In genomic region chr2:9142551-9143263, GRCh38 we compare ENCODE assay signal across 8 cellular contexts.
DNase-seq lines count a peak whose midpoint lies in the region; ATAC-seq and TF ChIP-seq lines count a peak whose summit lies in the region.

No MANE protein-coding gene starts in this region.

- H3K4me3 Mint-ChIP-seq in glutamatergic neuron (ENCODE audit: unreplicated experiment), result no peak overlapping the region

- no peak overlapping the region for H3K27ac Mint-ChIP-seq in glutamatergic neuron (ENCODE audit: unreplicated experiment)

- TF ChIP-seq EP300 in SK-N-SH (IDR thresholded peaks at IDR 0.05; ENCODE audit: borderline replicate concordance in 1 of 2, low read depth in 1 of 2, low read length in 1 of 2), result peak in 1 of 2 experiments; percentile 44; a peak in 1 of 4 replicates

- no peaks in the 10 kb centered on the region for H3K27me3 ChIP-seq in KMS-11 (ENCODE audit: insufficient read depth, low read depth)
- H3K27me3 ChIP-seq in SK-N-SH (ENCODE audit: insufficient read depth), result no peaks in the 10 kb centered on the region
- H3K27me3 ChIP-seq in osteoblast (ENCODE audit: insufficient read depth, low read length), result no peaks in the 10 kb centered on the region
- H3K27me3 ChIP-seq in testis, result no peaks in the 10 kb centered on the region

- H3K79me2 ChIP-seq in KMS-11 (ENCODE audit: insufficient read depth, low read depth) (no peaks in the 10 kb centered on the region), SK-N-SH (ENCODE audit: insufficient read depth) (no peaks in the 10 kb centered on the region), osteoblast (ENCODE audit: insufficient read depth, low read length) (no peaks in the 10 kb centered on the region)

- WGBS in SK-N-SH (ENCODE audit: low lambda C conversion rate), result 21% methylated on average over 35 of the region's 40 CpGs
- 7 to 8% methylated on average over 23 to 40 of the region's 40 CpGs for WGBS in testis, 2 donors

- H3K9me3 Mint-ChIP-seq in glutamatergic neuron (ENCODE audit: unreplicated experiment), result peaks cover 3% of the 10 kb centered on the region

- H2AFZ ChIP-seq in KMS-11 (ENCODE audit: low read depth), result peak overlapping the region; percentile 51
- peak overlapping the region; percentile 68; the same call in 1 of the 2 replicates for H2AFZ ChIP-seq in SK-N-SH (ENCODE audit: low read depth)
- H2AFZ ChIP-seq in osteoblast (ENCODE audit: low read length), result peak overlapping the region; percentile 82

- DNase-seq in DMS153 (lab: John Stamatoyannopoulos, UW) (peak; percentile 42), SK-N-SH (peak; percentile 94), glutamatergic neuron (peak; percentile 91), osteoblast (ENCODE audit: insufficient read length, low spot score, missing footprints) (peak; percentile 98), testis (peak; percentile 84)
- DNase-seq in activated naive CD4-positive, alpha-beta T cell treated with anti-CD3 and anti-CD28 coated beads, Interleukin-2, amount 50 U/mL, for 16 hours, result peak; percentile 84

- H3F3A ChIP-seq in SK-N-SH (replicated peaks; ENCODE audit: insufficient read depth), result peaks cover 6% of the 10 kb centered on the region

- POLR2A ChIA-PET in SK-N-SH (lab: Yijun Ruan, JAX), result no interaction called here

- H3K9me3 ChIP-seq in SK-N-SH, result no peaks in the 10 kb centered on the region
- no peaks in the 10 kb centered on the region for H3K9me3 ChIP-seq in osteoblast (ENCODE audit: low read depth, low read length)
- H3K9me3 ChIP-seq in testis, result no peaks in the 10 kb centered on the region

- peaks cover 12% of the 10 kb centered on the region for H3K27me3 Mint-ChIP-seq in glutamatergic neuron (ENCODE audit: unreplicated experiment)

- TF ChIP-seq RAD21 in SK-N-SH (IDR thresholded peaks at IDR 0.05; ENCODE audit: low read length), result peak; percentile 99

- TF ChIP-seq POLR2A in testis (IDR thresholded peaks at IDR 0.05), result no peak

- peaks cover 8% of the 10 kb centered on the region for H3K4me1 Mint-ChIP-seq in glutamatergic neuron (ENCODE audit: low read depth, unreplicated experiment)

- CTCF ChIA-PET in SK-N-SH (lab: Yijun Ruan, JAX), result interaction anchor here (0.6 to 7.1 kb wide), 79 partner anchors 10 to 403 kb away, joined by 3 to 99 read pairs (median 4); partner anchors contain the start of genes ASAP2, CPSF3 and ITGB1BP1

- peak overlapping the region; percentile 61 for H3K4me2 ChIP-seq in KMS-11
- H3K4me2 ChIP-seq in SK-N-SH, result peak overlapping the region; percentile 65
- peak overlapping the region; percentile 73 for H3K4me2 ChIP-seq in osteoblast (ENCODE audit: insufficient read depth, low read length)

- H4K20me1 ChIP-seq in KMS-11 (ENCODE audit: insufficient read depth) (no peaks in the 10 kb centered on the region), SK-N-SH (ENCODE audit: insufficient read depth) (no peaks in the 10 kb centered on the region), osteoblast (ENCODE audit: insufficient read depth, low read length) (no peaks in the 10 kb centered on the region)

- no peaks in the 10 kb centered on the region for H3K36me3 Mint-ChIP-seq in glutamatergic neuron (ENCODE audit: unreplicated experiment)

- H3K36me3 ChIP-seq in KMS-11 (ENCODE audit: insufficient read depth), result no peaks in the 10 kb centered on the region
- no peaks in the 10 kb centered on the region for H3K36me3 ChIP-seq in SK-N-SH (replicated peaks in 1 of 2; ENCODE audit: control insufficient read depth in 1 of 2, insufficient read depth in 2 of 2, low read length in 1 of 2)
- H3K36me3 ChIP-seq in osteoblast (ENCODE audit: insufficient read depth, low read length), result no peaks in the 10 kb centered on the region
- no peaks in the 10 kb centered on the region for H3K36me3 ChIP-seq in testis (ENCODE audit: low read depth, missing control alignments)

- H3K4me3 ChIP-seq in KMS-11 (IDR thresholded peaks at IDR 0.05; ENCODE audit: insufficient read depth, low read depth, low read length) (no peak overlapping the region), SK-N-SH (ENCODE audit: low read depth in 2 of 2, low read length in 1 of 2) (peak overlapping the region; percentile 23 to 36; a peak in 2 of 4 replicates), osteoblast (ENCODE audit: insufficient read depth, low read length) (peak overlapping the region; percentile 56), testis (peak overlapping the region; percentile 20 to 38)

- peaks cover 4% of the 10 kb centered on the region for H3K4me1 ChIP-seq in KMS-11 (ENCODE audit: low read depth, poor library complexity, severe bottlenecking)
- H3K4me1 ChIP-seq in SK-N-SH (ENCODE audit: control insufficient read depth in 1 of 2, insufficient read depth in 2 of 2, low read depth in 1 of 2, low read length in 1 of 2), result peaks cover 3 to 8% of the 10 kb centered on the region in 2 experiments; a peak in 2 of 4 replicates
- H3K4me1 ChIP-seq in osteoblast (ENCODE audit: insufficient read depth, low read length), result peaks cover 35% of the 10 kb centered on the region
- H3K4me1 ChIP-seq in testis, result peaks cover 9% of the 10 kb centered on the region

- intact Hi-C loops in testis (cut with DNase I; ENCODE audit: low total_unique reads), result no loop called here

- ATAC-seq in GM21515 (IDR thresholded peaks at IDR 0.05; ENCODE audit: unreplicated experiment), result peak; percentile 88

- H3K27ac ChIP-seq in KMS-11, result no peak overlapping the region
- peak overlapping the region; percentile 16 to 58; a peak in 3 of 4 replicates for H3K27ac ChIP-seq in SK-N-SH (ENCODE audit: low read depth in 2 of 2, low read length in 1 of 2)
- H3K27ac ChIP-seq in osteoblast (ENCODE audit: low read depth, low read length), result peak overlapping the region; percentile 85
- H3K27ac ChIP-seq in testis, result peak overlapping the region in 1 of 2 donors; percentile 35

- TF ChIP-seq CTCF in KMS-11 (conservative IDR thresholded peaks at IDR 0.05; ENCODE audit: low read depth, low read length), result peak; percentile 95
- TF ChIP-seq CTCF in SK-N-SH (IDR thresholded peaks at IDR 0.05), result peak; percentile 99
- peak; percentile 98 for TF ChIP-seq CTCF in glutamatergic neuron (IDR thresholded peaks at IDR 0.05; ENCODE audit: partially characterized antibody, unreplicated experiment)
- peak; percentile 91 for TF ChIP-seq CTCF in osteoblast (IDR thresholded peaks at IDR 0.05; ENCODE audit: extremely low read depth, low read depth, low read length)
- TF ChIP-seq CTCF in testis (IDR thresholded peaks at IDR 0.05), result peak; percentile 98 to 100 (median 98)

- H3K9me2 ChIP-seq in SK-N-SH, result no peaks in the 10 kb centered on the region

- H3K9ac ChIP-seq in KMS-11 (no peak overlapping the region; the same call in 1 of the 2 replicates), SK-N-SH (peak overlapping the region; percentile 28; the same call in 1 of the 2 replicates)

TF ChIP-seq in SK-N-SH, 30 proteins besides CTCF, POLR2A, EP300 and RAD21 (continues in another document):
- TF ChIP-seq REST (IDR thresholded peaks at IDR 0.05; ENCODE audit: low read depth, low read length) (0 out of 2 replicates have a peak, but pooled peaks have one; percentile 45), USF2 (IDR thresholded peaks at IDR 0.05; ENCODE audit: borderline replicate concordance, low read depth, low read length) (no peak), SMC3 (IDR thresholded peaks at IDR 0.05; ENCODE audit: low read depth, low read length) (peak; percentile 99), FOXM1 (IDR thresholded peaks at IDR 0.05; ENCODE audit: low read depth) (0 out of 2 replicates have a peak, but pooled peaks have one; percentile 46), EZH2phosphoT487 (IDR thresholded peaks at IDR 0.05; ENCODE audit: borderline replicate concordance, low read depth) (no peak), POLR2AphosphoS5 (IDR thresholded peaks at IDR 0.05; ENCODE audit: low read depth, low read length) (no peak), FOSL2 (IDR thresholded peaks at IDR 0.05; ENCODE audit: borderline replicate concordance, low read depth) (peak; percentile 78), SIN3A (IDR thresholded peaks at IDR 0.05; ENCODE audit: borderline replicate concordance, low read depth, low read length) (peak; percentile 87; the same call in 1 of the 2 replicates), TCF12 (IDR thresholded peaks at IDR 0.05) (peak; percentile 50; the same call in 1 of the 2 replicates), RXRA (IDR thresholded peaks at IDR 0.05; ENCODE audit: borderline replicate concordance, low read depth) (peak; percentile 50; the same call in 1 of the 2 replicates), RCOR1 (IDR thresholded peaks at IDR 0.05; ENCODE audit: low read length) (peak; percentile 69; the same call in 1 of the 2 replicates)

Comparison
In these comparisons a context has a peak if more than half of its experiments do, and no peak if none do; other contexts are left out.
1. DNase-seq: peak in every context shown above with its lines; median percentile 98 in osteoblast; 94 in SK-N-SH; 91 in glutamatergic neuron; 84 in activated naive CD4-positive, alpha-beta T cell treated with anti-CD3 and anti-CD28 coated beads, Interleukin-2, amount 50 U/mL, for 16 hours; 84 in testis; 42 in DMS153.